In the genomic region with DNA sequence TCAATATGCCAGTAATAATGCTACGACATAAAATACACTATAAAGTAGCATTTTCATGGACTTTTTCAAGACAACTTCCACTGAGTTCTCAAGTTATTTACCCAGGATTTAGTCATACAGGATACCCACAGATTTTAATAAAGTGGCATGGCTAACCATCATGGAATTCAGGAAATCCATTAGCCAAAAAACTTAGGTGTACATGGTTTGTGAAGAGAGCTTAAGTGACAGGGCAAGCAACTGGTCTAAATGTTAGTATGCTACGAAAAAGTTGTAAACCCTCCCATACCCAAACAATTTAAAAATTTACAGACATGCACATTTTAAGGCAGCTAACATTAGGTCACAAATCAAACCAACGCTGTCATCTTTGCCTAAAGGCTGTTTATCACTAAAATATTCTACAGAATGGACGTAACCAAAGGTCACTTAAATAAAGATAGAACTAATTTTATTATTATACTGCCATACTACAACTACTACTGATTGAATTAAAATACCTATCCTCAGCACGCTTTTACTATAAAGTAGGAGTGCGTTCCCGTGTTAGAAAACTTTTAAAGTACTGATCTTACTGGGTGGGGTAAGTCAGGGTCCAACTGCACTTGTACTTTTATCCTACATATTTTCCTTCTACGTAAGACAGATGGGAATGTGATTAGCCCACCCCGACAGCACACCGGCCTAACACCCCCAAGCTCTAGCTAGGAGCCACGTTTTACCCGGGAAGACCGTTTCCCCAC, we compare ENCODE assay signal across 8 cellular contexts. TPM values are rescaled to one million over a fixed set of nuclear protein-coding genes. Genes with fewer than 3 reads are reported as not detected.
DNase-seq lines count a peak whose midpoint lies in the region; ATAC-seq, FAIRE-seq and TF ChIP-seq lines count a peak whose summit lies in the region.

No MANE protein-coding gene starts in this region.

- no peaks in the 10 kb centered on the region for H3K27me3 ChIP-seq in thyroid gland

- H3K36me3 ChIP-seq in kidney (ENCODE audit: control insufficient read depth in 1 of 2, insufficient read depth in 2 of 2, low read length in 2 of 2) = no peaks in the 10 kb centered on the region
- H3K36me3 ChIP-seq in thyroid gland = no peaks in the 10 kb centered on the region

- no peaks in the 10 kb centered on the region for H3K27me3 Mint-ChIP-seq in activated T-cell treated with anti-CD3 and anti-CD28 coated beads, Interleukin-2, amount 50 U/mL, for 4 hours (ENCODE audit: low read depth)

- intact Hi-C loops in kidney (cut with DNase I) (no loop called here), thyroid gland (cut with DNase I) (loop anchor here (5.0 kb wide), 1 partner anchor 95 kb away; a partner anchor contains a TSS)

- H3K4me1 ChIP-seq in kidney (ENCODE audit: control insufficient read depth in 1 of 2, insufficient read depth in 1 of 2, low read depth in 1 of 2, low read length in 2 of 2) (peaks cover 3 to 7% of the 10 kb centered on the region in 2 donors), thyroid gland (peaks cover 15 to 21% of the 10 kb centered on the region in 2 donors)

- TF ChIP-seq CTCF in kidney (IDR thresholded peaks at IDR 0.05; ENCODE audit: borderline replicate concordance, extremely low read depth, insufficient read depth) (no peak), thyroid gland (IDR thresholded peaks at IDR 0.05) (no peak)

- peaks cover 29% of the 10 kb centered on the region for H3K4me1 Mint-ChIP-seq in activated T-cell treated with anti-CD3 and anti-CD28 coated beads, Interleukin-2, amount 50 U/mL, for 4 hours (ENCODE audit: low read depth)

- no peaks in the 10 kb centered on the region for H3K9me3 ChIP-seq in kidney (ENCODE audit: control insufficient read depth in 1 of 2, low read length in 2 of 2)
- H3K9me3 ChIP-seq in thyroid gland = no peaks in the 10 kb centered on the region

- WGBS in thyroid gland, 2 donors = 11 to 13% methylated on average over 13 of the region's 13 CpGs

- no peaks in the 10 kb centered on the region for H3K9me3 Mint-ChIP-seq in activated T-cell treated with anti-CD3 and anti-CD28 coated beads, Interleukin-2, amount 50 U/mL, for 4 hours
- no peaks in the 10 kb centered on the region for H3K9me3 Mint-ChIP-seq in activated naive CD4-positive, alpha-beta T cell treated with anti-CD3 and anti-CD28 coated beads, Interleukin-2, amount 50 U/mL, for 72 hours

- H3K27ac ChIP-seq in kidney (ENCODE audit: low read depth in 2 of 2, low read length in 2 of 2) = peak overlapping the region in 1 of 2 donors; percentile 74
- peak overlapping the region; percentile 66 to 92 (median 77) for H3K27ac ChIP-seq in thyroid gland

- DNase-seq in activated T-cell treated with anti-CD3 and anti-CD28 coated beads, Interleukin-2, amount 50 U/mL, for 4 hours = no peak
- no peak for DNase-seq in activated T-cell treated with anti-CD3 and anti-CD28 coated beads, Interleukin-2, amount 50 U/mL, for 1 hour
- no peak for DNase-seq in activated naive CD4-positive, alpha-beta T cell treated with anti-CD3 and anti-CD28 coated beads, Interleukin-2, amount 50 U/mL, for 72 hours (ENCODE audit: low spot score in 2 of 2)
- DNase-seq in kidney (no peak), thyroid gland (no peak), COLO668 (lab: John Stamatoyannopoulos, UW; ENCODE audit: unreplicated experiment) (no peak), NCI-H2081 treated with DMSO at 0.1 percent for 48 hours (lab: John Stamatoyannopoulos, UW) (no peak)

- TF ChIP-seq POLR2A in thyroid gland (IDR thresholded peaks at IDR 0.05) = no peak

- H3K9ac ChIP-seq in kidney (ENCODE audit: low read length in 2 of 2) = peak overlapping the region; percentile 38 to 73

- peaks cover 4% of the 10 kb centered on the region for H3K36me3 Mint-ChIP-seq in activated T-cell treated with anti-CD3 and anti-CD28 coated beads, Interleukin-2, amount 50 U/mL, for 4 hours (ENCODE audit: insufficient read depth)
- H3K36me3 Mint-ChIP-seq in activated naive CD4-positive, alpha-beta T cell treated with anti-CD3 and anti-CD28 coated beads, Interleukin-2, amount 50 U/mL, for 72 hours = peaks cover 0 to 9% of the 10 kb centered on the region in 2 donors

- H3K27ac Mint-ChIP-seq in activated naive CD4-positive, alpha-beta T cell treated with anti-CD3 and anti-CD28 coated beads, Interleukin-2, amount 50 U/mL, for 72 hours = peak overlapping the region; percentile 79 to 95

- FAIRE-seq in kidney (lab: Jason Lieb, UNC) = no peak

- ATAC-seq in activated T-cell treated with anti-CD3 and anti-CD28 coated beads, Interleukin-2, amount 50 U/mL, for 4 hours = no peak
- ATAC-seq in activated naive CD4-positive, alpha-beta T cell treated with anti-CD3 and anti-CD28 coated beads, Interleukin-2, amount 50 U/mL, for 72 hours = no peak
- no peak for ATAC-seq in HG03439 (IDR thresholded peaks at IDR 0.05; ENCODE audit: unreplicated experiment)

- H3K4me3 Mint-ChIP-seq in activated T-cell treated with anti-CD3 and anti-CD28 coated beads, Interleukin-2, amount 50 U/mL, for 4 hours = peak overlapping the region; percentile 87

- H3K4me3 ChIP-seq in kidney (ENCODE audit: low read length in 2 of 2) (peak overlapping the region; percentile 64 to 83), thyroid gland (replicated peaks in 1 of 3) (peak overlapping the region; percentile 66 to 91 (median 89))

RNA-seq across cellular contexts. Expression of a gene that starts 1.1 kb away (rescaled TPM):
- 1 to 10 TPM; 5.7 to 7.5 (median 6.8) TPM for total RNA-seq in activated T-cell treated with anti-CD3 and anti-CD28 coated beads, Interleukin-2, amount 50 U/mL, for 4 hours
- total RNA-seq in activated naive CD4-positive, alpha-beta T cell treated with anti-CD3 and anti-CD28 coated beads, Interleukin-2, amount 50 U/mL, for 72 hours = 1 to 10 TPM; 4.4 to 5.3 TPM
- total RNA-seq in kidney (17.8 TPM), thyroid gland (10 to 100 TPM; 15.9 to 28.6 (median 22.5) TPM)
- 12.9 TPM for polyA plus RNA-seq in kidney (ENCODE audit: insufficient read depth, low read depth, low replicate concordance)
